27 cellular contexts compared by ENCODE assay signal in genomic region chr3:23106641-23107040, GRCh38.
"Had no signal": no experiment of that assay in that cellular context is flagged by ENCODE, and none has a peak within 500 bp of the region (broad histone marks: within the 10 kb centered on the region; RNA-seq: fewer than 3 reads in every experiment).

No MANE protein-coding gene starts in this region.

- H3K27me3 Mint-ChIP-seq: activated CD8-positive, alpha-beta memory T cell treated with anti-CD3 and anti-CD28 coated beads, Interleukin-2, amount 10 ng/mL, durations not matched to agents 7 days and 5 days; activated T-cell treated with anti-CD3 and anti-CD28 coated beads, Interleukin-2, amount 50 U/mL, for 24 hours had no signal

- H3K4me1 ChIP-seq: breast epithelium, SJSA1 had no signal

- H3K9me3 ChIP-seq: breast epithelium, MG63, SJSA1 had no signal

- H3K4me1 Mint-ChIP-seq: activated CD8-positive, alpha-beta memory T cell treated with anti-CD3 and anti-CD28 coated beads, Interleukin-2, amount 10 ng/mL, durations not matched to agents 7 days and 5 days; activated naive CD4-positive, alpha-beta T cell treated with anti-CD3 and anti-CD28 coated beads, Interleukin-2, amount 50 U/mL, for 24 hours had no signal

- H3K27ac Mint-ChIP-seq: activated CD8-positive, alpha-beta memory T cell treated with anti-CD3 and anti-CD28 coated beads, Interleukin-2, amount 10 ng/mL, durations not matched to agents 7 days and 5 days; activated CD8-positive, alpha-beta T cell treated with anti-CD3 and anti-CD28 coated beads, Interleukin-2, amount 10 ng/mL, durations not matched to agents 7 days and 5 days; activated naive CD4-positive, alpha-beta T cell treated with anti-CD3 and anti-CD28 coated beads, Interleukin-2, amount 50 U/mL, for 24 hours; activated T-cell treated with anti-CD3 and anti-CD28 coated beads, Interleukin-2, amount 50 U/mL, for 24 hours; activated T-helper 1 cell treated with anti-CD3 and anti-CD28 coated beads, Interleukin-12 subunit alpha, Interleukin-12 subunit beta, Interleukin-2, Interleukin-4 antibody, amounts not matched to agents 30 ng/mL and 10 ng/mL and 1 ng/mL, durations not matched to agents 14 hours and 24 hours and 36 hours; T-helper 1 cell treated with Interleukin-12 subunit alpha and Interleukin-12 subunit beta and Interleukin-4 antibody, amounts not matched to agents 30 μg/mL and 1 μg/mL, for 36 hours had no signal

- H3K4me3 Mint-ChIP-seq: activated CD8-positive, alpha-beta memory T cell treated with anti-CD3 and anti-CD28 coated beads, Interleukin-2, amount 10 ng/mL, durations not matched to agents 7 days and 5 days; activated CD8-positive, alpha-beta T cell treated with anti-CD3 and anti-CD28 coated beads, Interleukin-2, amount 10 ng/mL, durations not matched to agents 7 days and 5 days; activated naive CD4-positive, alpha-beta T cell treated with anti-CD3 and anti-CD28 coated beads, Interleukin-2, amount 50 U/mL, for 24 hours; activated T-cell treated with anti-CD3 and anti-CD28 coated beads, Interleukin-2, amount 50 U/mL, for 24 hours; activated T-helper 1 cell treated with anti-CD3 and anti-CD28 coated beads, Interleukin-12 subunit alpha, Interleukin-12 subunit beta, Interleukin-2, Interleukin-4 antibody, amounts not matched to agents 30 ng/mL and 10 ng/mL and 1 ng/mL, durations not matched to agents 14 hours and 24 hours and 36 hours; T-helper 1 cell treated with Interleukin-12 subunit alpha and Interleukin-12 subunit beta and Interleukin-4 antibody, amounts not matched to agents 30 μg/mL and 1 μg/mL, for 36 hours had no signal

- H3K4me3 ChIP-seq: breast epithelium, MG63, SJSA1 had no signal

- H3K36me3 Mint-ChIP-seq: activated CD8-positive, alpha-beta memory T cell treated with anti-CD3 and anti-CD28 coated beads, Interleukin-2, amount 10 ng/mL, durations not matched to agents 7 days and 5 days; activated naive CD4-positive, alpha-beta T cell treated with anti-CD3 and anti-CD28 coated beads, Interleukin-2, amount 50 U/mL, for 24 hours had no signal

- ATAC-seq: activated CD4-positive, CD25-positive, alpha-beta regulatory T cell treated with anti-CD3 and anti-CD28 coated beads, Interleukin-2, amount 50 U/mL, for 24 hours; activated CD8-positive, alpha-beta memory T cell treated with anti-CD3 and anti-CD28 coated beads, Interleukin-2, amount 10 ng/mL, durations not matched to agents 7 days and 5 days; activated CD8-positive, alpha-beta T cell treated with anti-CD3 and anti-CD28 coated beads, Interleukin-2, amount 10 ng/mL, durations not matched to agents 7 days and 5 days; PC-3; SK-N-SH treated with all-trans-retinoic acid at 6 μM for 48 hours had no signal

- H3K9me3 Mint-ChIP-seq: activated naive CD4-positive, alpha-beta T cell treated with anti-CD3 and anti-CD28 coated beads, Interleukin-2, amount 50 U/mL, for 24 hours; activated T-cell treated with anti-CD3 and anti-CD28 coated beads, Interleukin-2, amount 50 U/mL, for 24 hours; activated T-helper 1 cell treated with anti-CD3 and anti-CD28 coated beads, Interleukin-12 subunit alpha, Interleukin-12 subunit beta, Interleukin-2, Interleukin-4 antibody, amounts not matched to agents 30 ng/mL and 10 ng/mL and 1 ng/mL, durations not matched to agents 14 hours and 24 hours and 36 hours; T-helper 1 cell treated with Interleukin-12 subunit alpha and Interleukin-12 subunit beta and Interleukin-4 antibody, amounts not matched to agents 30 μg/mL and 1 μg/mL, for 36 hours had no signal

- DNase-seq: activated CD4-positive, alpha-beta T cell treated with anti-CD3 and anti-CD28 coated beads for 4 hours; activated CD8-positive, alpha-beta memory T cell treated with anti-CD3 and anti-CD28 coated beads, Interleukin-2, amount 10 ng/mL, durations not matched to agents 7 days and 5 days; activated CD8-positive, alpha-beta T cell treated with anti-CD3 and anti-CD28 coated beads, Interleukin-2, amount 10 ng/mL, durations not matched to agents 7 days and 5 days; activated effector memory CD4-positive, alpha-beta T cell treated with Interleukin-2 at 50 U/mL for 16 hours; activated naive CD4-positive, alpha-beta T cell; activated T-cell treated with anti-CD3 and anti-CD28 coated beads, Interleukin-2, amount 50 U/mL, for 24 hours; aorta; caudate nucleus; MG63; NCI-H1105; NCI-H1436; NCI-H1694 treated with DMSO at 0.1 percent for 48 hours; NCI-H2029 treated with DMSO at 0.1 percent for 48 hours; NCI-H345; NCI-H510A; NCI-H526 treated with DMSO at 0.1 percent for 48 hours; PC-3; SHP77; SW 1271 had no signal

- H3K27ac ChIP-seq: breast epithelium, SJSA1, VCaP had no signal

- H3K27me3 ChIP-seq: breast epithelium, MG63, SJSA1 had no signal

- H3K36me3 ChIP-seq: breast epithelium, MG63, SJSA1 had no signal
